Comparison of ENCODE assay signal across 8 cellular contexts in the genomic region with DNA sequence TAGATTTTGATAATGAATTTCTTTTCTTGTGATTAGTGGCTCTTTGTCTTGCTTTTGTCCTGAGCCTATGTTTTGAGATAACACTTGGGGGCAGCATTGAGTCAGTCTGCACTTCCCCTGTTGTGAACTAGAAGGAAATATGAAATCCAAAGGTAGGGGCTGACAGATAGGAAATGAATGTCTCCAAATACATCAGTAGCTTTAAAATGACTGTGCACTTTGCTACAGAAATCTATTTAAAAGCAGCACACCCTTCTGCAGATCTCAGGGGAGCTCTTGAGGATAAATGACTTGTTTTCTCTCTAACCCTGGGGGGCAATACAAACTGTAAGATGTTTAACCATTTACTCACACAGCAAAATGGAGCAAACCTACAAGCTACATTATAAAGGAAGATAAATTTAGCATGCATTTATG.
DNase-seq lines count a peak whose midpoint lies in the region; ATAC-seq and TF ChIP-seq lines count a peak whose summit lies in the region.

No MANE protein-coding gene starts in this region.

- H3K4me3 ChIP-seq in MM.1S (ENCODE audit: low read length) = no peak overlapping the region

- no peaks in the 10 kb centered on the region for H3K36me3 ChIP-seq in MM.1S (replicated peaks; ENCODE audit: insufficient read depth, low read length)

- H3K9me2 ChIP-seq in MM.1S (replicated peaks; ENCODE audit: insufficient read depth, low read length) = no peaks in the 10 kb centered on the region

- no peak overlapping the region for H3K9ac ChIP-seq in MM.1S (ENCODE audit: low read length)

- H4K20me1 ChIP-seq in MM.1S (ENCODE audit: insufficient read depth, low read length) = no peaks in the 10 kb centered on the region

- H3K4me2 ChIP-seq in MM.1S (ENCODE audit: low read depth, low read length) = no peak overlapping the region

- no peaks in the 10 kb centered on the region for H3K79me2 ChIP-seq in MM.1S (ENCODE audit: low read length)

- H3K9me3 ChIP-seq in MM.1S (replicated peaks; ENCODE audit: insufficient read depth, low read length) = no peaks in the 10 kb centered on the region

- peak; percentile 3 for DNase-seq in NCI-H345 (lab: John Stamatoyannopoulos, UW)
- DNase-seq in NCI-H345 treated with DMSO at 0.1 percent for 48 hours (lab: John Stamatoyannopoulos, UW; ENCODE audit: unreplicated experiment) = no peak
- peak; percentile 50 for DNase-seq in MM.1S
- peak; percentile 40 for DNase-seq in RPMI8226
- DNase-seq in inferior parietal cortex (ENCODE audit: extremely low spot score) = peak; percentile 58
- no peak for DNase-seq in GM19240 (ENCODE audit: insufficient read length, low spot score)

- peak; percentile 76 for TF ChIP-seq CTCF in MM.1S (IDR thresholded peaks at IDR 0.05; ENCODE audit: low read length)

- H2AFZ ChIP-seq in MM.1S (ENCODE audit: low read length) = no peak overlapping the region

- no peaks in the 10 kb centered on the region for H3K4me1 ChIP-seq in MM.1S (ENCODE audit: low read length)

- H3F3A ChIP-seq in MM.1S (ENCODE audit: insufficient read depth, low read length) = no peaks in the 10 kb centered on the region

- no peaks in the 10 kb centered on the region for H3K27me3 ChIP-seq in MM.1S (replicated peaks; ENCODE audit: insufficient read depth, low read length)

- no peak for ATAC-seq in GM18873 (IDR thresholded peaks at IDR 0.05; ENCODE audit: low FRiP score, unreplicated experiment)
- ATAC-seq in HG03442 (IDR thresholded peaks at IDR 0.05; ENCODE audit: unreplicated experiment) = no peak

- H3K27ac ChIP-seq in MM.1S (ENCODE audit: low read length) = no peak overlapping the region

Comparison
In these comparisons a context has a peak if more than half of its experiments do, and no peak if none do; other contexts are left out.
1. DNase-seq: peak in NCI-H345 (single experiment), MM.1S (single experiment), RPMI8226 (single experiment) and inferior parietal cortex (single experiment); none in NCI-H345 treated with DMSO at 0.1 percent for 48 hours (single experiment) and GM19240 (single experiment).